In genomic region chr5:72709341-72709740, GRCh38 we compare ENCODE assay signal across 27 cellular contexts.
"Had no signal": no experiment of that assay in that cellular context is flagged by ENCODE, and none has a peak within 500 bp of the region (broad histone marks: within the 10 kb centered on the region; RNA-seq: fewer than 3 reads in every experiment).

No MANE protein-coding gene starts in this region.

- H3K9ac ChIP-seq: parathyroid adenoma had no signal

- ATAC-seq: naive thymus-derived CD8-positive, alpha-beta T cell; psoas muscle; right cardiac atrium; stimulated activated effector memory CD8-positive, alpha-beta T cell treated with anti-CD3 and anti-CD28 coated beads, Interleukin-12 subunit alpha, Interleukin-12 subunit beta, amount 100 ng/mL, for 72 hours; stimulated activated naive B cell treated with anti-CD40 and anti-IgM and Interleukin-4, amounts not matched to agents 10 μg/mL and 1 μg/mL and 100 μg/mL, for 72 hours had no signal

- H3K4me2 ChIP-seq: smooth muscle cell had no signal

- DNase-seq: naive thymus-derived CD8-positive, alpha-beta T cell; nephron progenitor cell; occipital lobe; ovary; posterior cingulate gyrus; psoas muscle; right cardiac atrium; right lobe of liver; sigmoid colon; spleen; stimulated activated CD4-positive, alpha-beta T cell treated with anti-CD3 and anti-CD28 coated beads, Interleukin-12 subunit alpha, Interleukin-12 subunit beta, amount 100 ng/mL, for 4 hours; stimulated activated CD4-positive, alpha-beta T cell treated with anti-CD3 and anti-CD28 coated beads, Interleukin-1b, Interleukin-23, amount 100 ng/mL, for 48 hours; stimulated activated CD4-positive, alpha-beta T cell treated with anti-CD3 and anti-CD28 coated beads, Interleukin-4, amount 100 ng/mL, for 1 hour; stimulated activated CD4-positive, alpha-beta T cell treated with anti-CD3 and anti-CD28 coated beads, Interleukin-4, amount 100 ng/mL, for 4 hours; stimulated activated naive B cell treated with anti-CD40 and anti-IgM and Interleukin-4, amounts not matched to agents 10 μg/mL and 1 μg/mL and 100 μg/mL, for 72 hours; stimulated activated naive CD4-positive, alpha-beta T cell treated with Interleukin-2 at 50 U/mL for 16 hours; stomach; thyroid gland; trophoblast cell had no signal

- H2AFZ ChIP-seq: parathyroid adenoma had no signal

- H3K36me3 ChIP-seq: ovary, right lobe of liver, sigmoid colon, spleen, stomach, thoracic aorta, thyroid gland, tibial nerve, upper lobe of left lung, vagina had no signal

- H3K4me3 ChIP-seq: ovary, psoas muscle, right lobe of liver, sigmoid colon, skin epidermis, smooth muscle cell, spleen, stomach, thoracic aorta, thyroid gland, tibial nerve, upper lobe of left lung, vagina had no signal

- H3K9me3 ChIP-seq: psoas muscle, right lobe of liver, sigmoid colon, thoracic aorta, thyroid gland, tibial nerve, vagina had no signal

- H3K27ac ChIP-seq: ovary, parathyroid adenoma, psoas muscle, right lobe of liver, sigmoid colon, skin epidermis, spleen, stomach, thoracic aorta, thyroid gland, tibial nerve, upper lobe of left lung, vagina had no signal

- H3K27me3 ChIP-seq: ovary, right lobe of liver, sigmoid colon, thyroid gland, tibial nerve, upper lobe of left lung, vagina had no signal

- H3K4me1 ChIP-seq: parathyroid adenoma, psoas muscle, right lobe of liver, sigmoid colon, spleen, stomach, tibial nerve, upper lobe of left lung, vagina had no signal
